1 cellular context compared by ENCODE assay signal in genomic region chr6:108630050-108630714, GRCh38.
TF ChIP-seq lines count a peak whose summit lies in the region.

No MANE protein-coding gene starts in this region.

TF ChIP-seq in K562, 482 proteins besides CTCF, POLR2A, EP300 and RAD21 (continued from another document):
- TF ChIP-seq ZBTB33 (CRISPR knock-in tag; IDR thresholded peaks at IDR 0.05) (no peak), EWSR1 (IDR thresholded peaks at IDR 0.05; ENCODE audit: borderline replicate concordance, low read depth, partially characterized antibody) (no peak), NFIC (IDR thresholded peaks at IDR 0.05) (no peak), JUND (IDR thresholded peaks at IDR 0.05; ENCODE audit: borderline replicate concordance, low read depth, low read length) (peak; percentile 18; the same call in 1 of the 2 replicates), JUND (tag; IDR thresholded peaks at IDR 0.05; ENCODE audit: borderline replicate concordance, low read depth, low read length) (peak; percentile 12; the same call in 1 of the 3 replicates), TRIM24 (IDR thresholded peaks at IDR 0.05) (peak in 1 of 2 experiments; percentile 45; a peak in 1 of 4 replicates), HSF4 (CRISPR knock-in tag; IDR thresholded peaks at IDR 0.05; ENCODE audit: borderline replicate concordance) (no peak), PKNOX1 (IDR thresholded peaks at IDR 0.05) (no peak), ZNF445 (CRISPR knock-in tag; IDR thresholded peaks at IDR 0.05; ENCODE audit: low read depth) (no peak), ZNF165 (CRISPR knock-in tag; IDR thresholded peaks at IDR 0.05; ENCODE audit: borderline replicate concordance) (no peak), EGR1 (conservative IDR thresholded peaks at IDR 0.05) (no peak), CUX1 (CRISPR knock-in tag; IDR thresholded peaks at IDR 0.05) (no peak), ETS2 (tag; IDR thresholded peaks at IDR 0.05; ENCODE audit: borderline replicate concordance, poor library complexity, severe bottlenecking) (no peak), NR2C1 (IDR thresholded peaks at IDR 0.05) (peak; percentile 47; the same call in 1 of the 2 replicates), NR2C1 (tag; IDR thresholded peaks at IDR 0.05) (0 out of 2 replicates have a peak, but pooled peaks have one; percentile 8), ZNF511 (CRISPR knock-in tag; IDR thresholded peaks at IDR 0.05) (no peak), ZC3H11A (IDR thresholded peaks at IDR 0.05; ENCODE audit: low read depth, low read length) (no peak)
